Comparison of ENCODE assay signal across 9 cellular contexts in genomic region chr17:20852541-20853370, GRCh38.
DNase-seq lines count a peak whose midpoint lies in the region; ATAC-seq and TF ChIP-seq lines count a peak whose summit lies in the region.
"Had no signal": no experiment of that assay in that cellular context is flagged by ENCODE, and none has a peak within 500 bp of the region (broad histone marks: within the 10 kb centered on the region; RNA-seq: fewer than 3 reads in every experiment).

No MANE protein-coding gene starts in this region.

- CTCF ChIA-PET in Panc1 (lab: Charles Lee), result no interaction called here

- H3K4me2 ChIP-seq in neural progenitor cell, result no peak overlapping the region

- intact Hi-C loops in Right ventricle myocardium inferior (cut with DNase I), result no loop called here
- intact Hi-C loops in cardiac septum (cut with DNase I), result no loop called here
- intact Hi-C loops in Panc1 (cut with micrococcal nuclease; ENCODE audit: unreplicated experiment), result no loop called here

- POLR2A ChIA-PET in Panc1 (lab: Charles Lee), result no interaction called here

- no peaks in the 10 kb centered on the region for H3K9me3 ChIP-seq in Panc1 (ENCODE audit: control insufficient read depth, insufficient read depth, low read depth, low read length)
- no peaks in the 10 kb centered on the region for H3K9me3 ChIP-seq in endodermal cell (ENCODE audit: control insufficient read depth, low read length)
- no peaks in the 10 kb centered on the region for H3K9me3 ChIP-seq in neural progenitor cell (ENCODE audit: low read depth)

- H3F3A ChIP-seq in neural progenitor cell (ENCODE audit: low read depth), result peaks cover 23% of the 10 kb centered on the region

- H3K9ac ChIP-seq in endodermal cell (ENCODE audit: extremely low read depth, low read length, poor library complexity, severe bottlenecking) (peak overlapping the region; percentile 67), neural progenitor cell (no peak overlapping the region)

- H4K20me1 ChIP-seq in neural progenitor cell (ENCODE audit: low read depth), result no peaks in the 10 kb centered on the region

- no peaks in the 10 kb centered on the region for H3K4me1 ChIP-seq in Panc1 (ENCODE audit: control insufficient read depth, insufficient read depth, low read length)
- H3K4me1 ChIP-seq in endodermal cell (ENCODE audit: control insufficient read depth, insufficient read depth, low read length), result peaks cover 2% of the 10 kb centered on the region
- peaks cover 10% of the 10 kb centered on the region for H3K4me1 ChIP-seq in neural progenitor cell

- peaks cover 15% of the 10 kb centered on the region for H3K4me1 Mint-ChIP-seq in endodermal cell
- peaks cover 19% of the 10 kb centered on the region for H3K4me1 Mint-ChIP-seq in neural progenitor cell

- peak overlapping the region; percentile 67 for H2AFZ ChIP-seq in neural progenitor cell (replicated peaks)

- H3K27me3 Mint-ChIP-seq in endodermal cell (ENCODE audit: insufficient read depth), result peaks cover 24% of the 10 kb centered on the region
- H3K27me3 Mint-ChIP-seq in neural progenitor cell (ENCODE audit: insufficient read depth, low read depth), result peaks cover 12% of the 10 kb centered on the region

- peak overlapping the region; percentile 74 for H3K4me3 Mint-ChIP-seq in endodermal cell
- peak overlapping the region; percentile 92 for H3K4me3 Mint-ChIP-seq in neural progenitor cell

- H3K27ac Mint-ChIP-seq in endodermal cell (peak overlapping the region; percentile 89), neural progenitor cell (peak overlapping the region; percentile 90)

- TF ChIP-seq CTCF in Panc1 (IDR thresholded peaks at IDR 0.05) (peak; percentile 10; the same call in 1 of the 2 replicates), endodermal cell (conservative IDR thresholded peaks at IDR 0.05) (peak; percentile 26), neural progenitor cell (IDR thresholded peaks at IDR 0.05) (peak; percentile 23)

- no TSS peak for BruUV-seq in Panc1 (replicated peaks; lab: Mats Ljungman, UMichigan)

- H3K4me3 ChIP-seq in Panc1 (ENCODE audit: low read depth in 2 of 2, low read length in 2 of 2) (peak overlapping the region; percentile 29 to 46), endodermal cell (ENCODE audit: low read length) (no peak overlapping the region), neural progenitor cell (peak overlapping the region; percentile 55)

- no peaks in the 10 kb centered on the region for H3K79me2 ChIP-seq in neural progenitor cell (ENCODE audit: low read depth)

- H3K27ac ChIP-seq in Panc1 (ENCODE audit: low read length) (no peak overlapping the region), endodermal cell (ENCODE audit: low read depth, low read length) (no peak overlapping the region), neural progenitor cell (peak overlapping the region; percentile 36)
- H3K27ac ChIP-seq: skin epidermis had no signal

- in situ Hi-C loops in Panc1 (cut with HindIII; ENCODE audit: low pct_unique_long_range_greater_than_20kb, low sequenced_read_pairs), result no loop called here

- no peaks in the 10 kb centered on the region for H3K36me3 Mint-ChIP-seq in endodermal cell (ENCODE audit: low read depth)
- H3K36me3 Mint-ChIP-seq in neural progenitor cell, result no peaks in the 10 kb centered on the region

- DNase-seq in Right ventricle myocardium inferior (ENCODE audit: missing footprints), result peak; percentile 69
- no peak for DNase-seq in cardiac septum (ENCODE audit: low spot score)
- DNase-seq in Panc1 (ENCODE audit: low read depth, low spot score), result no peak
- peak; percentile 93 for DNase-seq in endodermal cell
- peak; percentile 76 for DNase-seq in neural progenitor cell (ENCODE audit: low spot score)
- DNase-seq in LoVo (ENCODE audit: low spot score), result no peak
- no peak for DNase-seq in effector CD8-positive, alpha-beta T cell (lab: John Stamatoyannopoulos, UW)

- H3K36me3 ChIP-seq in Panc1 (ENCODE audit: control insufficient read depth, insufficient read depth, low read length) (no peaks in the 10 kb centered on the region), endodermal cell (ENCODE audit: control insufficient read depth, insufficient read depth, low read length) (no peaks in the 10 kb centered on the region), neural progenitor cell (no peaks in the 10 kb centered on the region)

- peaks cover 7% of the 10 kb centered on the region for H3K27me3 ChIP-seq in Panc1 (ENCODE audit: control insufficient read depth, insufficient read depth, low read length)
- no peaks in the 10 kb centered on the region for H3K27me3 ChIP-seq in endodermal cell (ENCODE audit: control insufficient read depth, insufficient read depth, low read length, poor library complexity, severe bottlenecking)
- peaks cover 14% of the 10 kb centered on the region for H3K27me3 ChIP-seq in neural progenitor cell

- 10 to 14% methylated on average over 22 to 32 of the region's 32 CpGs for WGBS in endodermal cell (ENCODE audit: insufficient coverage in 1 of 2, insufficient read length in 1 of 2), 2 experiments

- H3K9me3 Mint-ChIP-seq in endodermal cell (no peaks in the 10 kb centered on the region), neural progenitor cell (no peaks in the 10 kb centered on the region)

- ATAC-seq in Right ventricle myocardium inferior (no peak), Panc1 (peak; percentile 84), GM18873 (IDR thresholded peaks at IDR 0.05; ENCODE audit: low FRiP score, unreplicated experiment) (no peak)

Comparison
In these comparisons a context has a peak if more than half of its experiments do, and no peak if none do; other contexts are left out.
1. DNase-seq: peak in Right ventricle myocardium inferior (single experiment), endodermal cell (single experiment) and neural progenitor cell (single experiment); none in cardiac septum (single experiment), Panc1 (single experiment), LoVo (single experiment) and effector CD8-positive, alpha-beta T cell (single experiment).
2. Peak in every context shown above with its lines, with median percentiles within 50 percentile points of each other: CTCF ChIP-seq.